In genomic region chr2:69126341-69126740, GRCh38 we compare ENCODE assay signal across 19 cellular contexts.
DNase-seq lines count a peak whose midpoint lies in the region; ATAC-seq and TF ChIP-seq lines count a peak whose summit lies in the region.
"Had no signal": no experiment of that assay in that cellular context is flagged by ENCODE, and none has a peak within 500 bp of the region (broad histone marks: within the 10 kb centered on the region; RNA-seq: fewer than 3 reads in every experiment).

No MANE protein-coding gene starts in this region.

- no peak for ATAC-seq in upper lobe of right lung
- ATAC-seq: CD8-positive, alpha-beta T cell; GM12878 had no signal

- no peak for TF ChIP-seq CTCF in upper lobe of right lung (IDR thresholded peaks at IDR 0.05)

- H3K27me3 ChIP-seq in upper lobe of right lung = no peaks in the 10 kb centered on the region
- H3K27me3 ChIP-seq: BLaER1 treated with 17β-estradiol and CSF1 and Interleukin-3, amounts not matched to agents 10 nM and 100 nM had no signal

- H3K4me3 ChIP-seq in upper lobe of right lung = no peak overlapping the region
- H3K4me3 ChIP-seq: BLaER1 treated with 17β-estradiol and CSF1 and Interleukin-3, amounts not matched to agents 10 nM and 100 nM; GM12878 had no signal

- DNase-seq in MV-4-11 (lab: John Stamatoyannopoulos, UW) = peak; percentile 14
- peak; percentile 30 for DNase-seq in dermis blood vessel endothelial cell
- DNase-seq in upper lobe of right lung = no peak
- no peak for DNase-seq in DMS53 (lab: John Stamatoyannopoulos, UW)
- DNase-seq in SW480 (ENCODE audit: low spot score) = no peak
- DNase-seq: 8988T; ACHN; AML-193; Caco-2; Calu3; CD4-positive, alpha-beta T cell; CD8-positive, alpha-beta T cell; DMS79; DND-41; EL; GDM1 had no signal

- H3K27ac ChIP-seq in upper lobe of right lung = no peak overlapping the region
- H3K27ac ChIP-seq: BLaER1 treated with 17β-estradiol and CSF1 and Interleukin-3, amounts not matched to agents 10 nM and 100 nM; C4-2B had no signal

- intact Hi-C loops in upper lobe of right lung (cut with DNase I) = no loop called here

- H3K9me3 ChIP-seq in upper lobe of right lung = no peaks in the 10 kb centered on the region
- H3K9me3 ChIP-seq: BLaER1 treated with 17β-estradiol and CSF1 and Interleukin-3, amounts not matched to agents 10 nM and 100 nM; Caco-2 had no signal

- peaks cover 16% of the 10 kb centered on the region for H3K36me3 ChIP-seq in upper lobe of right lung
- H3K36me3 ChIP-seq: BLaER1 treated with 17β-estradiol and CSF1 and Interleukin-3, amounts not matched to agents 10 nM and 100 nM had no signal

- no peaks in the 10 kb centered on the region for H3K4me1 ChIP-seq in upper lobe of right lung
- H3K4me1 ChIP-seq: Caco-2 had no signal

Comparison
In these comparisons a context has a peak if more than half of its experiments do, and no peak if none do; other contexts are left out.
1. DNase-seq: peak in MV-4-11 (single experiment) and dermis blood vessel endothelial cell (single experiment); none in upper lobe of right lung (single experiment), DMS53 (single experiment) and SW480 (single experiment).